In genomic region chr12:52795332-52795674, GRCh38 we compare ENCODE assay signal across 15 cellular contexts. TPM values are rescaled to one million over a fixed set of nuclear protein-coding genes. Genes with fewer than 3 reads are reported as not detected.
"Had no signal": no experiment of that assay in that cellular context is flagged by ENCODE, and none has a peak within 500 bp of the region (broad histone marks: within the 10 kb centered on the region; RNA-seq: fewer than 3 reads in every experiment).

No MANE protein-coding gene starts in this region.

RNA-seq across cellular contexts. Expression of gene KRT3, which starts 0.6 kb away (rescaled TPM):
- total RNA-seq: stomach, subcutaneous adipose tissue, suprapubic skin, temporal lobe, testis, thoracic aorta, thyroid gland, tibial nerve, transverse colon, upper lobe of left lung, upper lobe of right lung, ureter, urinary bladder, uterus, vagina had no signal

RNA-seq across cellular contexts. Expression of gene KRT76, which starts 18.2 kb away (rescaled TPM):
- total RNA-seq: stomach, subcutaneous adipose tissue, suprapubic skin, temporal lobe, testis, thoracic aorta, thyroid gland, tibial nerve, transverse colon, upper lobe of left lung, upper lobe of right lung, ureter, urinary bladder, uterus, vagina had no signal

RNA-seq across cellular contexts. Expression of gene KRT4, which starts 18.6 kb away (rescaled TPM):
- total RNA-seq: subcutaneous adipose tissue, temporal lobe, thoracic aorta, tibial nerve, transverse colon, uterus had no signal

RNA-seq across cellular contexts. Expression of gene KRT79, which starts 38.8 kb away (rescaled TPM):
- total RNA-seq: stomach, temporal lobe, thoracic aorta, thyroid gland, transverse colon, ureter, urinary bladder, uterus had no signal

RNA-seq across cellular contexts. Expression of gene KRT78, which starts 53.5 kb away (rescaled TPM):
- total RNA-seq: subcutaneous adipose tissue, temporal lobe, thoracic aorta, transverse colon, upper lobe of right lung, ureter, urinary bladder, uterus had no signal
